ENCODE assay signal across 14 cellular contexts in the genomic region with DNA sequence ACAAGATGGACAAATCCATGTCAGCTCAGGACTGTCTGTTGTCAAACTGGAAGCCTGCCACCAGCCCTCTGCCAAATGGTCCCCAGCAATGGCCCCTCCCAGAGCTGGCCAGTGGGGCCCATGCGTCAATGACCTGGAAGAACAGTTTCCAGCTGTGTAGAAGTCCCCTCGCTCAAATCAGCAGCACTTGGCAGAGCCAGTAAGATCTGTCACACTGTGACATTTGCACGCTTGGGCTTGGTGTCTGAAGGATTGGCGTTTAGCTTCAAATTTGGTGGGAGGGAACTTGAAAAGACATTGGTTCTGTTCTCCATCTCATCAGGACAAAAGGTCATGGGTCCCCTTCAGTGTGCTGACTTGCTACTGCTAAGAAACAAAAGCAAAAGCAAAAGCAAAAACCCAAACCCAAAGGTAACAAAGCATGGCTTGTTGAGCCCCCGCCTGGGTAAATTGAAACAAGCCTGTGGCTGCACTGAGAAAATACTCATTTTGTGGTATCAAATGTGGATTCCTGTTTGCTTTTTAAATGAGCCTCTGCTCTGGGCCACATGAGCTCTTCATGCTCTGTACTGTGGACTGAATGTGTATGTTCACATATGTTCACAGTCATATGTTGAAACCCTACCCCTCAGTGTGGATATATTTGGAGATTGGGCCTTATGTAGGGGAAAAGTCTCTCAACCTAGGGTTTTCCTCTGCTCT.
DNase-seq lines count a peak whose midpoint lies in the region; ATAC-seq, FAIRE-seq and TF ChIP-seq lines count a peak whose summit lies in the region.
"Had no signal": no experiment of that assay in that cellular context is flagged by ENCODE, and none has a peak within 500 bp of the region (broad histone marks: within the 10 kb centered on the region; RNA-seq: fewer than 3 reads in every experiment).

No MANE protein-coding gene starts in this region.

- no peak overlapping the region for H3K23ac ChIP-seq in IMR-90 (ENCODE audit: low read depth, low read length)

- H3K9me3 ChIP-seq in IMR-90 (ENCODE audit: control insufficient read depth, insufficient read depth, low read length) (no peaks in the 10 kb centered on the region), osteoblast (ENCODE audit: low read depth, low read length) (no peaks in the 10 kb centered on the region)

- no peaks in the 10 kb centered on the region; the same call in 1 of the 2 replicates for H3K27me3 ChIP-seq in IMR-90 (ENCODE audit: control insufficient read depth, insufficient read depth, low read length)
- H3K27me3 ChIP-seq in osteoblast (ENCODE audit: insufficient read depth, low read length) = peaks cover 5% of the 10 kb centered on the region
- H3K27me3 ChIP-seq: foreskin keratinocyte had no signal

- H4K20me1 ChIP-seq in IMR-90 (ENCODE audit: insufficient read depth, low read length) (no peaks in the 10 kb centered on the region), osteoblast (ENCODE audit: insufficient read depth, low read length) (no peaks in the 10 kb centered on the region)

- DNase-seq in IMR-90 (no peak), osteoblast (ENCODE audit: insufficient read length, low spot score, missing footprints) (no peak), GM12892 (ENCODE audit: insufficient read length) (no peak), GM10248 (ENCODE audit: extremely low spot score) (no peak), glomerular visceral epithelial cell (ENCODE audit: extremely low spot score) (no peak)
- no peak for DNase-seq in stimulated activated CD8-positive, alpha-beta memory T cell treated with anti-CD3 and anti-CD28 coated beads, Interleukin-4, amount 100 ng/mL, for 48 hours
- DNase-seq: activated CD4-positive, alpha-beta T cell treated with anti-CD3 and anti-CD28 coated beads, Interleukin-2, amount 50 U/mL, for 1 hour; activated naive CD4-positive, alpha-beta T cell treated with anti-CD3 and anti-CD28 coated beads, Interleukin-2, amount 10 ng/mL, durations not matched to agents 7 days and 5 days; foreskin keratinocyte; H7; NCI-H2029; T-helper 1 cell had no signal

- peak; percentile 88 for ATAC-seq in GM19324 (IDR thresholded peaks at IDR 0.05; ENCODE audit: low FRiP score, unreplicated experiment)
- ATAC-seq in HG02678 (IDR thresholded peaks at IDR 0.05; ENCODE audit: unreplicated experiment) = peak; percentile 68
- no peak for ATAC-seq in IMR-90 (ENCODE audit: low read depth)
- ATAC-seq: foreskin keratinocyte had no signal

- no peak overlapping the region for H2BK5ac ChIP-seq in IMR-90 (ENCODE audit: low read depth, low read length, poor library complexity, severe bottlenecking)

- H3K27ac ChIP-seq in IMR-90 (ENCODE audit: insufficient read depth, low read length) = no peak overlapping the region
- no peak overlapping the region for H3K27ac ChIP-seq in osteoblast (ENCODE audit: low read depth, low read length)
- H3K27ac ChIP-seq: foreskin keratinocyte had no signal

- no peak overlapping the region for H4K91ac ChIP-seq in IMR-90 (ENCODE audit: insufficient read depth, low read depth, low read length)

- TF ChIP-seq CTCF in IMR-90 (conservative IDR thresholded peaks at IDR 0.05; ENCODE audit: low read depth, low read length) (no peak), osteoblast (IDR thresholded peaks at IDR 0.05; ENCODE audit: extremely low read depth, low read depth, low read length) (no peak), GM10248 (IDR thresholded peaks at IDR 0.05; ENCODE audit: control extremely low read depth, extremely low read depth, low read depth, missing control alignments) (no peak)

- in situ Hi-C loops in IMR-90 (cut with MboI; ENCODE audit: low sequenced_read_pairs) = loop anchor here (10.0 kb wide), 1 partner anchor 225 kb away; no protein-coding TSS in a partner anchor

- H3K36me3 ChIP-seq in IMR-90 (ENCODE audit: control insufficient read depth, insufficient read depth, low read length) (no peaks in the 10 kb centered on the region), osteoblast (ENCODE audit: insufficient read depth, low read length) (no peaks in the 10 kb centered on the region)

- POLR2A ChIA-PET in IMR-90 (lab: Charles Lee; ENCODE audit: unreplicated experiment) = no interaction called here
- POLR2A ChIA-PET in GM10248 (lab: Yijun Ruan, JAX) = no interaction called here

- intact Hi-C loops in IMR-90 (cut with micrococcal nuclease) = loop anchor here (10.0 kb wide), 1 partner anchor 255 kb away; a partner anchor contains a TSS

- no peak overlapping the region for H3K14ac ChIP-seq in IMR-90 (replicated peaks; ENCODE audit: low read depth, low read length)

- no peaks in the 10 kb centered on the region for H3K9me1 ChIP-seq in IMR-90 (ENCODE audit: insufficient read depth, low read length)

- H2AFZ ChIP-seq in IMR-90 (replicated peaks; ENCODE audit: low read length, poor library complexity) = peak overlapping the region; percentile 77
- peak overlapping the region; percentile 46 for H2AFZ ChIP-seq in osteoblast (ENCODE audit: low read length)

- no peaks in the 10 kb centered on the region for H3K79me2 ChIP-seq in osteoblast (ENCODE audit: insufficient read depth, low read length)

- H2BK20ac ChIP-seq in IMR-90 (ENCODE audit: low read depth, low read length) = no peak overlapping the region

- FAIRE-seq in GM12892 (lab: Jason Lieb, UNC) = no peak

- H3K18ac ChIP-seq in IMR-90 (ENCODE audit: low read depth, low read length) = no peak overlapping the region

- BruUV-seq in IMR-90 (replicated peaks; lab: Mats Ljungman, UMichigan) = no TSS peak

- no peak overlapping the region for H2AK5ac ChIP-seq in IMR-90 (ENCODE audit: low read depth, low read length)

- no peak for TF ChIP-seq POLR2A in IMR-90 (IDR thresholded peaks at IDR 0.05; ENCODE audit: low read depth, low read length)
- TF ChIP-seq POLR2A in GM12892 (IDR thresholded peaks at IDR 0.05; ENCODE audit: low read depth, low read length) = no peak

- no peak overlapping the region for H2BK120ac ChIP-seq in IMR-90 (ENCODE audit: low read depth, low read length)

- no peak overlapping the region for H3K56ac ChIP-seq in IMR-90 (ENCODE audit: extremely low read depth, insufficient read depth, low read length)

- H3K79me1 ChIP-seq in IMR-90 (ENCODE audit: low read depth in 1 of 2, low read length in 2 of 2) = no peaks in the 10 kb centered on the region

- no peak overlapping the region for H3K4me3 ChIP-seq in IMR-90 (ENCODE audit: insufficient read depth, low read depth, low read length)
- no peak overlapping the region for H3K4me3 ChIP-seq in osteoblast (ENCODE audit: insufficient read depth, low read length)

- H2AK9ac ChIP-seq in IMR-90 (replicated peaks; ENCODE audit: low read depth, low read length, poor library complexity) = no peak overlapping the region

- no peak overlapping the region for H3K4me2 ChIP-seq in IMR-90 (ENCODE audit: low read depth, low read length)
- peak overlapping the region; percentile 19 for H3K4me2 ChIP-seq in osteoblast (ENCODE audit: insufficient read depth, low read length)

- no peak overlapping the region for H2BK15ac ChIP-seq in IMR-90 (ENCODE audit: low read depth, low read length)

- dilution Hi-C loops in IMR-90 (cut with HindIII; ENCODE audit: low sequenced_read_pairs, unreplicated experiment) = no loop called here

- 0 out of 4 replicates have a peak overlapping the region, but pooled peaks of 1 of the 2 experiments have one; percentile 11 for H4K8ac ChIP-seq in IMR-90 (ENCODE audit: low read depth in 2 of 2, low read length in 2 of 2)

- no peak overlapping the region for H3K4ac ChIP-seq in IMR-90 (ENCODE audit: low read depth, low read length)

- H3K9ac ChIP-seq in IMR-90 (ENCODE audit: low read depth, low read length) = no peak overlapping the region

- H3K4me1 ChIP-seq in IMR-90 (ENCODE audit: control insufficient read depth, insufficient read depth, low read length) (no peaks in the 10 kb centered on the region), osteoblast (ENCODE audit: insufficient read depth, low read length) (no peaks in the 10 kb centered on the region)
- H3K4me1 ChIP-seq: foreskin keratinocyte had no signal

- CTCF ChIA-PET in IMR-90 (lab: Yijun Ruan, JAX) (interaction anchor here (0.5 to 0.8 kb wide), 2 partner anchors 57 to 526 kb away, joined by 3 read pairs; no protein-coding TSS in a partner anchor), GM10248 (lab: Yijun Ruan, JAX) (no interaction called here)

- no peak overlapping the region for H4K5ac ChIP-seq in IMR-90 (ENCODE audit: low read depth, low read length)

- WGBS in IMR-90 (ENCODE audit: extremely low coverage in 2 of 2, insufficient read length in 1 of 2), 2 experiments = no CpG with 5 or more reads among the region's 5 CpGs

- no peak for TF ChIP-seq RAD21 in IMR-90 (IDR thresholded peaks at IDR 0.05; ENCODE audit: low read length)

TF ChIP-seq in IMR-90, 13 proteins besides CTCF, POLR2A, EP300 and RAD21:
- TF ChIP-seq NFE2L2 (IDR thresholded peaks at IDR 0.05; ENCODE audit: low read depth, low read length) (no peak), CHD1 (IDR thresholded peaks at IDR 0.05; ENCODE audit: low read depth, low read length) (no peak), FOS (IDR thresholded peaks at IDR 0.05; ENCODE audit: low read depth, low read length) (no peak), MAZ (IDR thresholded peaks at IDR 0.05; ENCODE audit: borderline replicate concordance, low read depth, low read length) (no peak), MXI1 (IDR thresholded peaks at IDR 0.05; ENCODE audit: borderline replicate concordance, low read depth, low read length) (no peak), MAFK (IDR thresholded peaks at IDR 0.05; ENCODE audit: low read depth, low read length) (no peak), BHLHE40 (IDR thresholded peaks at IDR 0.05; ENCODE audit: low read depth, low read length) (no peak), RFX5 (IDR thresholded peaks at IDR 0.05; ENCODE audit: low read depth, low read length) (no peak)
- TF ChIP-seq, protein P1, sequence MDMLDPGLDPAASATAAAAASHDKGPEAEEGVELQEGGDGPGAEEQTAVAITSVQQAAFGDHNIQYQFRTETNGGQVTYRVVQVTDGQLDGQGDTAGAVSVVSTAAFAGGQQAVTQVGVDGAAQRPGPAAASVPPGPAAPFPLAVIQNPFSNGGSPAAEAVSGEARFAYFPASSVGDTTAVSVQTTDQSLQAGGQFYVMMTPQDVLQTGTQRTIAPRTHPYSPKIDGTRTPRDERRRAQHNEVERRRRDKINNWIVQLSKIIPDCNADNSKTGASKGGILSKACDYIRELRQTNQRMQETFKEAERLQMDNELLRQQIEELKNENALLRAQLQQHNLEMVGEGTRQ (IDR thresholded peaks at IDR 0.05; ENCODE audit: low read depth, low read length) = no peak
- TF ChIP-seq, protein P2, sequence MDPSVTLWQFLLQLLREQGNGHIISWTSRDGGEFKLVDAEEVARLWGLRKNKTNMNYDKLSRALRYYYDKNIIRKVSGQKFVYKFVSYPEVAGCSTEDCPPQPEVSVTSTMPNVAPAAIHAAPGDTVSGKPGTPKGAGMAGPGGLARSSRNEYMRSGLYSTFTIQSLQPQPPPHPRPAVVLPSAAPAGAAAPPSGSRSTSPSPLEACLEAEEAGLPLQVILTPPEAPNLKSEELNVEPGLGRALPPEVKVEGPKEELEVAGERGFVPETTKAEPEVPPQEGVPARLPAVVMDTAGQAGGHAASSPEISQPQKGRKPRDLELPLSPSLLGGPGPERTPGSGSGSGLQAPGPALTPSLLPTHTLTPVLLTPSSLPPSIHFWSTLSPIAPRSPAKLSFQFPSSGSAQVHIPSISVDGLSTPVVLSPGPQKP (IDR thresholded peaks at IDR 0.05; ENCODE audit: borderline replicate concordance, low read depth, low read length) = no peak
